In the genomic region with DNA sequence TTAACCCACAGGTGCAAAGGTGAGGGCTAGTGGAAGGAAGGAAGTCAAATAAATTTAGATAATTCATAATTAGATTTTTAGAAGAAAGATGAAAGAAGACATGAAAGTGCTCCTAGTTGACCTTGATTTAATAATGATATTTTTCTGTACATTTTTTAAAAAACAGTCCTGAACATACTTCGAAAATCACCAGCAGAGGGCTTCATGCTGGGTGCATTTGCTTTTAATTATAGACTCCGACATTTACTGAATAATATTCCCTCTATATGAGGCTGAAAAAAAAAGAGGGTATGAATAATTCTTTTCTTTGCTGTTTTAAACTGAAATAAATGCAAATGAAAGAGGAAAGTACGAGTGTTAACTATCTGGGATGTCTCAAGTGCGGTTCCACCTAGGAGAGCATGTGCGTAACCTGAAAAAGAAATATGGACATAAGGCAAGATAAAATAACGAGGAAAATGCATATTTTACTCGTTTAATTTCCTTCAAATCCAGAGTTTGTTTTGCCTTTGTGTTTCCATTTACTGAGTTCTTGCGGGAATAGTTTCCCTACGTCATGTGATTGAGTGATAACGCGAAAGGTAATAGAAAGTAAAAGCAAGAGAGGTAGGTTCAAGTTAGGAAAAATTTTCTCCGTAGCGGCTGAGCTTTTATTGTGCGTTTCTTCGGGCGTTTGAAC, we compare ENCODE assay signal across 9 cellular contexts. TPM values are rescaled to one million over a fixed set of nuclear protein-coding genes. Genes with fewer than 3 reads are reported as not detected.
DNase-seq lines count a peak whose midpoint lies in the region; ATAC-seq and TF ChIP-seq lines count a peak whose summit lies in the region.
"Had no signal": no experiment of that assay in that cellular context is flagged by ENCODE, and none has a peak within 500 bp of the region (broad histone marks: within the 10 kb centered on the region; RNA-seq: fewer than 3 reads in every experiment).

No MANE protein-coding gene starts in this region.

- H3K9me3 ChIP-seq in left ventricle myocardium inferior (replicated peaks) (no peaks in the 10 kb centered on the region), ectodermal cell (ENCODE audit: control insufficient read depth, low read length) (no peaks in the 10 kb centered on the region), neutrophil (no peaks in the 10 kb centered on the region)

- H3K4me1 ChIP-seq in left ventricle myocardium inferior (peaks cover 18% of the 10 kb centered on the region), ectodermal cell (ENCODE audit: control insufficient read depth, insufficient read depth, low read length) (peaks cover 11% of the 10 kb centered on the region), neutrophil (ENCODE audit: control insufficient read depth in 1 of 2, insufficient read depth in 1 of 2, low read depth in 1 of 2, low read length in 1 of 2) (peaks cover 10 to 16% of the 10 kb centered on the region in 2 experiments)

- 12 to 18% methylated on average over 14 to 16 of the region's 16 CpGs for WGBS in ectodermal cell, 2 experiments

- DNase-seq in left ventricle myocardium inferior (no peak), left cardiac atrium (no peak), NCI-H69 (lab: John Stamatoyannopoulos, UW) (peak; percentile 61)
- DNase-seq in stimulated activated CD4-positive, alpha-beta T cell treated with anti-CD3 and anti-CD28 coated beads, Interleukin-12 subunit alpha, Interleukin-12 subunit beta, amount 100 ng/mL, for 4 hours, result no peak
- DNase-seq in activated CD4-positive, alpha-beta T cell treated with anti-CD3 and anti-CD28 coated beads, Interleukin-2, amount 50 U/mL, for 4 hours, result no peak

- H3K4me3 ChIP-seq in left ventricle myocardium inferior (peak overlapping the region; percentile 51), ectodermal cell (ENCODE audit: insufficient read depth, low read depth, low read length) (peak overlapping the region; percentile 18), neutrophil (ENCODE audit: low read depth in 1 of 2, low read length in 1 of 2) (peak overlapping the region; percentile 61 to 64)

- TF ChIP-seq CTCF in left ventricle myocardium inferior (IDR thresholded peaks at IDR 0.05; ENCODE audit: borderline replicate concordance) (no peak), neutrophil (IDR thresholded peaks at IDR 0.05) (no peak)

- H3K36me3 ChIP-seq in left ventricle myocardium inferior, result no peaks in the 10 kb centered on the region
- H3K36me3 ChIP-seq in ectodermal cell (ENCODE audit: control insufficient read depth, insufficient read depth, low read length), result no peaks in the 10 kb centered on the region
- no peaks in the 10 kb centered on the region for H3K36me3 ChIP-seq in neutrophil

- intact Hi-C loops in left ventricle myocardium inferior (cut with micrococcal nuclease) (loop anchor here (10.0 kb wide), 1 partner anchor 1139 kb away; no protein-coding TSS in a partner anchor), left cardiac atrium (cut with DNase I) (loop anchor here (2.0 to 5.0 kb wide), 3 partner anchors 532 to 1207 kb away; no protein-coding TSS in a partner anchor)

- H3K27ac ChIP-seq in left ventricle myocardium inferior (replicated peaks) (no peak overlapping the region), ectodermal cell (ENCODE audit: insufficient read depth, low read depth, low read length, poor library complexity, severe bottlenecking) (no peak overlapping the region), neutrophil (no peak overlapping the region)

- ATAC-seq in left cardiac atrium (no peak), HG02642 (IDR thresholded peaks at IDR 0.05; ENCODE audit: poor library complexity, unreplicated experiment) (peak; percentile 55)

- H3K27me3 ChIP-seq in left ventricle myocardium inferior (ENCODE audit: low read depth), result peaks cover 96% of the 10 kb centered on the region
- peaks cover 72% of the 10 kb centered on the region for H3K27me3 ChIP-seq in ectodermal cell (ENCODE audit: control insufficient read depth, insufficient read depth, low read length, poor library complexity, severe bottlenecking)
- H3K27me3 ChIP-seq in neutrophil, result peaks cover 79% of the 10 kb centered on the region

RNA-seq across cellular contexts. Expression of a gene that starts 3.1 kb away (rescaled TPM):
- total RNA-seq in left ventricle myocardium inferior (not detected), left cardiac atrium (not detected)
- 18.1 TPM for polyA plus RNA-seq in ectodermal cell (2013, experiment 1 of 4)
- 15.4 TPM for polyA plus RNA-seq in ectodermal cell (2013, experiment 2 of 4)
- polyA plus RNA-seq in ectodermal cell (2013, experiment 3 of 4), result 11.5 TPM
- 16.3 TPM for polyA plus RNA-seq in ectodermal cell (2013, experiment 4 of 4)
- total RNA-seq: LHCN-M2 had no signal
